8 cellular contexts compared by ENCODE assay signal in genomic region chr21:34745557-34746255, GRCh38.
DNase-seq lines count a peak whose midpoint lies in the region; ATAC-seq and TF ChIP-seq lines count a peak whose summit lies in the region.

No MANE protein-coding gene starts in this region.

- no peak overlapping the region for H3K27ac Mint-ChIP-seq in CD4-positive, alpha-beta T cell
- peak overlapping the region; percentile 38 to 48 for H3K27ac Mint-ChIP-seq in natural killer cell treated with Interleukin-12 subunit alpha and Interleukin-12 subunit beta and Interleukin-15 and Interleukin-18, amount 100 ng/mL, for 72 hours

- no peaks in the 10 kb centered on the region for H4K20me1 ChIP-seq in OCI-LY3 (ENCODE audit: insufficient read depth, low read length)

- 3 to 30% methylated on average over 6 to 12 of the region's 21 CpGs for WGBS in esophagus squamous epithelium, 2 donors

- H3K79me2 ChIP-seq in OCI-LY3 (ENCODE audit: low read length) = no peaks in the 10 kb centered on the region

- no peaks in the 10 kb centered on the region for H3K27me3 Mint-ChIP-seq in CD4-positive, alpha-beta T cell
- H3K27me3 Mint-ChIP-seq in natural killer cell treated with Interleukin-12 subunit alpha and Interleukin-12 subunit beta and Interleukin-15 and Interleukin-18, amount 100 ng/mL, for 72 hours = peaks cover 12 to 20% of the 10 kb centered on the region in 2 donors

- H3K27me3 ChIP-seq in CD4-positive, alpha-beta T cell (ENCODE audit: control insufficient read depth, insufficient read depth, low read length) = no peaks in the 10 kb centered on the region
- H3K27me3 ChIP-seq in OCI-LY3 (ENCODE audit: low read depth, low read length) (no peaks in the 10 kb centered on the region), esophagus squamous epithelium (peaks cover 0 to 26% (median 0%) of the 10 kb centered on the region in 4 donors)

- no peaks in the 10 kb centered on the region for H3K36me3 Mint-ChIP-seq in CD4-positive, alpha-beta T cell (ENCODE audit: low read depth)
- H3K36me3 Mint-ChIP-seq in natural killer cell treated with Interleukin-12 subunit alpha and Interleukin-12 subunit beta and Interleukin-15 and Interleukin-18, amount 100 ng/mL, for 72 hours = no peaks in the 10 kb centered on the region

- TF ChIP-seq CTCF in CD4-positive, alpha-beta T cell (IDR thresholded peaks at IDR 0.05) = peak; percentile 88
- peak; percentile 73 for TF ChIP-seq CTCF in OCI-LY3 (IDR thresholded peaks at IDR 0.05; ENCODE audit: low read depth, low read length)
- TF ChIP-seq CTCF in esophagus squamous epithelium (IDR thresholded peaks at IDR 0.05) = peak; percentile 62 to 95 (median 88)

- TF ChIP-seq POLR2A in esophagus squamous epithelium (IDR thresholded peaks at IDR 0.05) = no peak

- H3K36me3 ChIP-seq in OCI-LY3 (replicated peaks; ENCODE audit: low read depth, low read length) (no peaks in the 10 kb centered on the region), esophagus squamous epithelium (no peaks in the 10 kb centered on the region)

- H3K4me3 ChIP-seq in OCI-LY3 (ENCODE audit: low read length) (peak overlapping the region; percentile 81), esophagus squamous epithelium (peak overlapping the region in 1 of 4 donors; percentile 37)

- H3K4me3 Mint-ChIP-seq in CD4-positive, alpha-beta T cell = peak overlapping the region; percentile 74
- peak overlapping the region; percentile 84 for H3K4me3 Mint-ChIP-seq in natural killer cell treated with Interleukin-12 subunit alpha and Interleukin-12 subunit beta and Interleukin-15 and Interleukin-18, amount 100 ng/mL, for 72 hours

- H3K27ac ChIP-seq in CD4-positive, alpha-beta T cell (ENCODE audit: low read depth, low read length) = no peak overlapping the region
- H3K27ac ChIP-seq in OCI-LY3 (ENCODE audit: low read length) (no peak overlapping the region), esophagus squamous epithelium (peak overlapping the region in 1 of 4 donors; percentile 5)

- peak overlapping the region; percentile 84 for H3K4me2 ChIP-seq in OCI-LY3 (ENCODE audit: low read length)

- peak; percentile 73 for ATAC-seq in CD4-positive, alpha-beta T cell (ENCODE audit: poor library complexity)
- ATAC-seq in GM19467 (IDR thresholded peaks at IDR 0.05; ENCODE audit: unreplicated experiment) = peak; percentile 65
- ATAC-seq in natural killer cell treated with Interleukin-12 subunit alpha and Interleukin-12 subunit beta and Interleukin-15 and Interleukin-18, amount 100 ng/mL, for 72 hours = peak; percentile 85 to 86

- peaks cover 10% of the 10 kb centered on the region for H3K4me1 ChIP-seq in OCI-LY3 (ENCODE audit: low read length)
- H3K4me1 ChIP-seq in esophagus squamous epithelium = peaks cover 3 to 33% (median 15%) of the 10 kb centered on the region in 3 donors

- H3K9ac ChIP-seq in OCI-LY3 (ENCODE audit: low read length) = peak overlapping the region; percentile 60

- H2AFZ ChIP-seq in OCI-LY3 (ENCODE audit: low read depth, low read length) = peak overlapping the region; percentile 92

- H3K4me1 Mint-ChIP-seq in CD4-positive, alpha-beta T cell (ENCODE audit: low read depth) = peaks cover 5% of the 10 kb centered on the region
- peaks cover 6 to 7% of the 10 kb centered on the region in 2 donors for H3K4me1 Mint-ChIP-seq in natural killer cell treated with Interleukin-12 subunit alpha and Interleukin-12 subunit beta and Interleukin-15 and Interleukin-18, amount 100 ng/mL, for 72 hours (ENCODE audit: low read depth in 2 of 2)

- H3K9me3 ChIP-seq in CD4-positive, alpha-beta T cell (ENCODE audit: control insufficient read depth, low read length) = no peaks in the 10 kb centered on the region
- H3K9me3 ChIP-seq in OCI-LY3 (ENCODE audit: insufficient read depth, low read length) (no peaks in the 10 kb centered on the region), esophagus squamous epithelium (no peaks in the 10 kb centered on the region)

- POLR2A ChIA-PET in CD4-positive, alpha-beta T cell (lab: Charles Lee) = interaction anchor here (1.1 to 2.2 kb wide), 3 partner anchors 655 to 1283 kb away, joined by 4 to 9 read pairs (median 5); no protein-coding TSS in a partner anchor

- no peaks in the 10 kb centered on the region for H3K9me3 Mint-ChIP-seq in CD4-positive, alpha-beta T cell
- no peaks in the 10 kb centered on the region for H3K9me3 Mint-ChIP-seq in natural killer cell treated with Interleukin-12 subunit alpha and Interleukin-12 subunit beta and Interleukin-15 and Interleukin-18, amount 100 ng/mL, for 72 hours

- intact Hi-C loops in CD4-positive, alpha-beta T cell (cut with DNase I, micrococcal nuclease) = loop anchor here (1.0 to 5.0 kb wide), 5 partner anchors 597 to 1283 kb away; no protein-coding TSS in a partner anchor
- intact Hi-C loops in esophagus squamous epithelium (cut with DNase I) = loop anchor here (10.0 kb wide), 1 partner anchor 659 kb away; no protein-coding TSS in a partner anchor

- CTCF ChIA-PET in CD4-positive, alpha-beta T cell (lab: Charles Lee) = interaction anchor here (0.6 to 2.2 kb wide), 15 partner anchors 11 to 1282 kb away, joined by 3 to 18 read pairs (median 4); no protein-coding TSS in a partner anchor

- DNase-seq in CD4-positive, alpha-beta T cell = peak; percentile 12 to 56 (median 32)
- DNase-seq in HuH-7.5 (ENCODE audit: low spot score) = peak; percentile 49
- peak; percentile 53 for DNase-seq in activated T-cell treated with anti-CD3 and anti-CD28 coated beads for 24 hours (ENCODE audit: low read depth)
- peak; percentile 2 for DNase-seq in esophagus squamous epithelium (lab: John Stamatoyannopoulos, UW)
- peak; percentile 69 for DNase-seq in natural killer cell treated with Interleukin-12 subunit alpha and Interleukin-12 subunit beta and Interleukin-15 and Interleukin-18, amount 100 ng/mL, for 72 hours (ENCODE audit: low spot score)
- peak; percentile 28 for DNase-seq in stimulated activated naive CD4-positive, alpha-beta T cell treated with Interleukin-2 at 50 U/mL for 16 hours (lab: John Stamatoyannopoulos, UW)

Comparison
In these comparisons a context has a peak if more than half of its experiments do, and no peak if none do; other contexts are left out.
1. DNase-seq: peak in every context shown above with its lines; median percentile 69 in natural killer cell treated with Interleukin-12 subunit alpha and Interleukin-12 subunit beta and Interleukin-15 and Interleukin-18, amount 100 ng/mL, for 72 hours; 53 in activated T-cell treated with anti-CD3 and anti-CD28 coated beads for 24 hours; 49 in HuH-7.5; 32 in CD4-positive, alpha-beta T cell; 28 in stimulated activated naive CD4-positive, alpha-beta T cell treated with Interleukin-2 at 50 U/mL for 16 hours; 2 in esophagus squamous epithelium.